ENCODE assay signal across 1 cellular context in genomic region chr6:106247733-106248132, GRCh38.
TF ChIP-seq lines count a peak whose summit lies in the region.

No MANE protein-coding gene starts in this region.

TF ChIP-seq in GM12878, 131 proteins besides CTCF, POLR2A, EP300 and RAD21 (continued from another document):
- TF ChIP-seq NFXL1 (IDR thresholded peaks at IDR 0.05; ENCODE audit: borderline replicate concordance) (no peak), PKNOX1 (IDR thresholded peaks at IDR 0.05) (peak; percentile 37; the same call in 1 of the 2 replicates), NFIC (IDR thresholded peaks at IDR 0.05; ENCODE audit: low read depth, low read length) (peak; percentile 47; the same call in 1 of the 2 replicates), CREM (IDR thresholded peaks at IDR 0.05; ENCODE audit: low read depth) (peak; percentile 33; the same call in 1 of the 2 replicates), CREB1 (IDR thresholded peaks at IDR 0.05; ENCODE audit: low read depth) (no peak), TCF7 (IDR thresholded peaks at IDR 0.05; ENCODE audit: borderline replicate concordance) (no peak), CUX1 (IDR thresholded peaks at IDR 0.05; ENCODE audit: insufficient replicate concordance, low read depth, low read length) (peak; percentile 27), USF2 (IDR thresholded peaks at IDR 0.05; ENCODE audit: borderline replicate concordance, low read depth, low read length) (no peak), MTA2 (IDR thresholded peaks at IDR 0.05; ENCODE audit: low read depth) (peak; percentile 52; the same call in 1 of the 2 replicates), RELB (IDR thresholded peaks at IDR 0.05; ENCODE audit: low read depth) (peak; percentile 69), BCL11A (IDR thresholded peaks at IDR 0.05; ENCODE audit: low read depth, low read length) (0 out of 2 replicates have a peak, but pooled peaks have one; percentile 26), IKZF1 (conservative IDR thresholded peaks at IDR 0.05) (no peak), NR2F1 (conservative IDR thresholded peaks at IDR 0.05) (0 out of 2 replicates have a peak, but pooled peaks have one; percentile 14)
TF ChIP-seq in GM12878: peak in this region for 10.
